In genomic region chr2:128643221-128644065, GRCh38 we compare ENCODE assay signal across 2 cellular contexts.
TF ChIP-seq lines count a peak whose summit lies in the region.

No MANE protein-coding gene starts in this region.

TF ChIP-seq in HepG2, 621 proteins besides CTCF, POLR2A, EP300 and RAD21:
- TF ChIP-seq ZFYVE20 (CRISPR knock-in tag; IDR thresholded peaks at IDR 0.05; ENCODE audit: borderline replicate concordance, low read depth) = no peak
- no peak for TF ChIP-seq SP1 (IDR thresholded peaks at IDR 0.05)
- no peak for TF ChIP-seq SP1 (CRISPR knock-in tag; IDR thresholded peaks at IDR 0.05)
- no peak for TF ChIP-seq ZNF280B (CRISPR knock-in tag; IDR thresholded peaks at IDR 0.05; ENCODE audit: borderline replicate concordance)
- TF ChIP-seq ZNF883 (CRISPR knock-in tag; IDR thresholded peaks at IDR 0.05; ENCODE audit: not compliant biosample characterization) = no peak
- TF ChIP-seq ZNF572 (CRISPR knock-in tag; IDR thresholded peaks at IDR 0.05) = no peak
- no peak for TF ChIP-seq ZSCAN21 (CRISPR knock-in tag; IDR thresholded peaks at IDR 0.05; ENCODE audit: borderline replicate concordance)
- TF ChIP-seq ONECUT2 (CRISPR knock-in tag; IDR thresholded peaks at IDR 0.05) = no peak
- no peak for TF ChIP-seq ZBTB14 (CRISPR knock-in tag; IDR thresholded peaks at IDR 0.05)
- no peak for TF ChIP-seq ZNF251 (CRISPR knock-in tag; IDR thresholded peaks at IDR 0.05)
- no peak for TF ChIP-seq ARNT (IDR thresholded peaks at IDR 0.05)
- TF ChIP-seq HNRNPH1 (optimal IDR thresholded peaks at IDR 0.05; ENCODE audit: low read depth, low read length) = no peak
- TF ChIP-seq ZNF7 (CRISPR knock-in tag; IDR thresholded peaks at IDR 0.05) = no peak
- no peak for TF ChIP-seq ZNF136 (CRISPR knock-in tag; IDR thresholded peaks at IDR 0.05; ENCODE audit: low read depth)
- TF ChIP-seq SMARCE1 (IDR thresholded peaks at IDR 0.05; ENCODE audit: borderline replicate concordance) = no peak
- no peak for TF ChIP-seq ZNF160 (CRISPR knock-in tag; IDR thresholded peaks at IDR 0.05)
TF ChIP-seq in HepG2: peak in this region for 0.

TF ChIP-seq in H1, 55 proteins besides CTCF, POLR2A, EP300 and RAD21:
- TF ChIP-seq ASH2L (IDR thresholded peaks at IDR 0.05; ENCODE audit: low read length) (no peak), CBX8 (IDR thresholded peaks at IDR 0.05; ENCODE audit: borderline replicate concordance, low read depth, low read length) (no peak), SIN3A (conservative IDR thresholded peaks at IDR 0.05 in 1 of 2, IDR thresholded peaks at IDR 0.05 in 1 of 2; ENCODE audit: low read depth in 1 of 2, low read length in 2 of 2) (no peak), CHD2 (IDR thresholded peaks at IDR 0.05; ENCODE audit: low read length) (no peak)
